ENCODE assay signal across 10 cellular contexts in the genomic region with DNA sequence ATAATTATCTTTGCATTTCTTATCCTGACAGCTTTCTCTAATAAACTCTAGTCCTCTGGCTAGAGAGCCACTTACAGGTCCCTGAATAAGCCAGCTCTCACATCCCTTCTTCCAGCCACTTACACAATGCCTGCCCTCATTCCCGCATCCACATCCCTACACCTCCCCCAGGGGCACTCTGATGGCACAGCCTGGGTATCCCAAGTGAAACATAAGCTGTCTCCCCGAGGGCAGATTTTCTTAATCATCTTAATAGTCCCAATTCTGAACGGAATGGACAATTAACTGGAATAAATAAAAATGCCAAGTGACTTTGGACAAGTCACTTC. TPM values are rescaled to one million over a fixed set of nuclear protein-coding genes. Genes with fewer than 3 reads are reported as not detected.
DNase-seq lines count a peak whose midpoint lies in the region; ATAC-seq and TF ChIP-seq lines count a peak whose summit lies in the region.
"Had no signal": no experiment of that assay in that cellular context is flagged by ENCODE, and none has a peak within 500 bp of the region (broad histone marks: within the 10 kb centered on the region; RNA-seq: fewer than 3 reads in every experiment).

No MANE protein-coding gene starts in this region.

- no peaks in the 10 kb centered on the region for H3K27me3 ChIP-seq in CD8-positive, alpha-beta memory T cell (ENCODE audit: insufficient read depth, low read length, poor library complexity, severe bottlenecking)
- H3K27me3 ChIP-seq in sigmoid colon = no peaks in the 10 kb centered on the region

- peak in 1 of 5 donors; percentile 8 for DNase-seq in CD8-positive, alpha-beta memory T cell
- DNase-seq in SK-N-MC (ENCODE audit: low read depth, low spot score) (no peak), fibroblast of gingiva (ENCODE audit: low read depth) (peak; percentile 32), sigmoid colon (peak; percentile 30), NCI-H748 treated with DMSO at 0.1 percent for 48 hours (lab: John Stamatoyannopoulos, UW) (no peak)
- DNase-seq: stimulated activated CD4-positive, alpha-beta T cell treated with anti-CD3 and anti-CD28 coated beads, Interleukin-2, amount 100 ng/mL, for 48 hours; WERI-Rb-1 had no signal

- no peak for TF ChIP-seq POLR2A in sigmoid colon (IDR thresholded peaks at IDR 0.05)

- intact Hi-C loops in sigmoid colon (cut with DNase I) = no loop called here

- peaks cover 47% of the 10 kb centered on the region for H3K4me1 ChIP-seq in CD8-positive, alpha-beta memory T cell (ENCODE audit: insufficient read depth, low read length)
- H3K4me1 ChIP-seq in sigmoid colon = peaks cover 0 to 79% (median 73%) of the 10 kb centered on the region in 4 donors

- no peak for TF ChIP-seq CTCF in sigmoid colon (IDR thresholded peaks at IDR 0.05)

- H3K9me3 Mint-ChIP-seq in CD8-positive, alpha-beta memory T cell = no peaks in the 10 kb centered on the region

- POLR2A ChIA-PET in CD8-positive, alpha-beta memory T cell (lab: Charles Lee) = interaction anchor here (0.5 to 1.0 kb wide), 2 partner anchors 14 to 228 kb away, joined by 3 read pairs; no protein-coding TSS in a partner anchor

- no peaks in the 10 kb centered on the region for H3K27me3 Mint-ChIP-seq in CD8-positive, alpha-beta memory T cell

- H3K4me3 ChIP-seq in CD8-positive, alpha-beta memory T cell (ENCODE audit: low read length) = no peak overlapping the region
- H3K4me3 ChIP-seq in SK-N-MC (no peak overlapping the region), sigmoid colon (no peak overlapping the region)

- WGBS in sigmoid colon, 2 donors = 70 to 80% methylated on average over 3 of the region's 3 CpGs

- peaks cover 0 to 36% (median 0%) of the 10 kb centered on the region in 3 donors for H3K36me3 Mint-ChIP-seq in CD8-positive, alpha-beta memory T cell

- CTCF ChIA-PET in CD8-positive, alpha-beta memory T cell (lab: Charles Lee) = interaction anchor here (0.8 to 3.7 kb wide), 5 partner anchors 9 to 201 kb away, joined by 3 to 40 read pairs (median 3); a partner anchor contains a TSS

- H3K36me3 ChIP-seq in CD8-positive, alpha-beta memory T cell (ENCODE audit: insufficient read depth, low read length) = peaks cover 14% of the 10 kb centered on the region
- peaks cover 36% of the 10 kb centered on the region for H3K36me3 ChIP-seq in SK-N-MC (ENCODE audit: insufficient read depth, low read length)
- peaks cover 0 to 43% (median 10%) of the 10 kb centered on the region in 4 donors for H3K36me3 ChIP-seq in sigmoid colon

- no peaks in the 10 kb centered on the region for H3K9me3 ChIP-seq in CD8-positive, alpha-beta memory T cell (ENCODE audit: low read length)
- H3K9me3 ChIP-seq in SK-N-MC (ENCODE audit: low read depth, low read length) = no peaks in the 10 kb centered on the region
- H3K9me3 ChIP-seq in sigmoid colon = no peaks in the 10 kb centered on the region

- H3K4me3 Mint-ChIP-seq in CD8-positive, alpha-beta memory T cell = peak overlapping the region in 1 of 7 donors; percentile 15

- H3K4me1 Mint-ChIP-seq in CD8-positive, alpha-beta memory T cell = peaks cover 57 to 72% (median 65%) of the 10 kb centered on the region in 3 donors

- peak overlapping the region; percentile 86 for H3K27ac ChIP-seq in CD8-positive, alpha-beta memory T cell (ENCODE audit: low read depth, low read length)
- H3K27ac ChIP-seq in SK-N-MC (peak overlapping the region; percentile 16), sigmoid colon (peak overlapping the region; percentile 98 to 99 (median 98))

- H3K9ac ChIP-seq in SK-N-MC (ENCODE audit: insufficient read length) = no peak overlapping the region

- ATAC-seq in HG03565 (IDR thresholded peaks at IDR 0.05; ENCODE audit: unreplicated experiment) (no peak), GM21529 (IDR thresholded peaks at IDR 0.05; ENCODE audit: unreplicated experiment) (no peak), GM21717 (IDR thresholded peaks at IDR 0.05; ENCODE audit: unreplicated experiment) (no peak)

- no peak for TF ChIP-seq EP300 in sigmoid colon (IDR thresholded peaks at IDR 0.05)

- H3K27ac Mint-ChIP-seq in CD8-positive, alpha-beta memory T cell = peak overlapping the region; percentile 15 to 96 (median 72)

RNA-seq across cellular contexts. Expression of a gene that starts 4.9 kb away (rescaled TPM):
- 10 to 100 TPM; 20.3 to 23.0 TPM for total RNA-seq in CD8-positive, alpha-beta memory T cell
- 53.2 TPM for polyA plus RNA-seq in CD8-positive, alpha-beta memory T cell
- total RNA-seq in sigmoid colon = 100 to 1,000 TPM; 181 to 244 (median 192) TPM
- 1,000 to 10,000 TPM in 1 of 3 donors, 100 to 1,000 TPM in 2; 443 to 1,259 (median 789) TPM for polyA plus RNA-seq in sigmoid colon

RNA-seq across cellular contexts. Expression of a gene that starts 13.1 kb away (rescaled TPM):
- total RNA-seq in CD8-positive, alpha-beta memory T cell = under 1 TPM in 1 of 2 experiments, not detected in 1; 0.33 TPM
- not detected for polyA plus RNA-seq in CD8-positive, alpha-beta memory T cell
- total RNA-seq in sigmoid colon = 1 to 10 TPM in 3 of 4 donors, under 1 TPM in 1; 0.36 to 1.6 (median 1.4) TPM
- 1 to 10 TPM in 1 of 3 donors, under 1 TPM in 2; 0.60 to 2.5 (median 0.92) TPM for polyA plus RNA-seq in sigmoid colon

RNA-seq across cellular contexts. Expression of a gene that starts 27.6 kb away (rescaled TPM):
- total RNA-seq in CD8-positive, alpha-beta memory T cell = 10 to 100 TPM; 29.9 to 31.0 TPM
- 33.7 TPM for polyA plus RNA-seq in CD8-positive, alpha-beta memory T cell
- 10 to 100 TPM; 16.5 to 43.8 (median 22.3) TPM for total RNA-seq in sigmoid colon
- 10 to 100 TPM; 28.8 to 60.1 (median 34.2) TPM for polyA plus RNA-seq in sigmoid colon

Comparison
In these comparisons a context has a peak if more than half of its experiments do, and no peak if none do; other contexts are left out.
1. DNase-seq: peak in fibroblast of gingiva (single experiment) and sigmoid colon (single experiment); none in SK-N-MC (single experiment) and NCI-H748 treated with DMSO at 0.1 percent for 48 hours (single experiment).
2. H3K27ac ChIP-seq: peak in every context shown above with its lines; median percentile 98 in sigmoid colon; 86 in CD8-positive, alpha-beta memory T cell; 16 in SK-N-MC.
3. RNA of a gene that starts 4.9 kb away (total RNA-seq): 181 to 244 TPM in sigmoid colon; 20.3 to 23.0 TPM in CD8-positive, alpha-beta memory T cell; every median in the first group is over 4 times any median in the second.